Comparison of ENCODE assay signal across 25 cellular contexts in the genomic region with DNA sequence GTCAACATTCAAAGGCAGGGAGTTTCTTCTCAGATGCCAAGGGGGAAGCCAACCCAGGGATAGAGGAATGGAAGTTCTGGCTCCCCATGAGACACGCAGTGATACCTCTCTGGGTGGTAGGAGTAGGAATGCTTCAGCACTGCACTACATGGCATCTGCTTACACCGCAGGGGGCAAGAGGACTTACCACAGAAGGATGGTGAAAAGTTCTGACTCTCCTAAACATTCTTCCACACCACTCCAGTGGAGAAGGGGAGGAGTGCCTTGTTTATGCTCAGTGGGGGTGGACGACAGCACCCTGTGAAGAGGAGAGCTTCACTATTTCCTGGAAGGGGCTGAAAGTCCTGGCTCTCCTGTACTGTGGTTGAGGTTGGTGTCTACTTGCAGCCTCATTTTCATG.
"Had no signal": no experiment of that assay in that cellular context is flagged by ENCODE, and none has a peak within 500 bp of the region (broad histone marks: within the 10 kb centered on the region; RNA-seq: fewer than 3 reads in every experiment).

No MANE protein-coding gene starts in this region.

- FAIRE-seq: frontal cortex had no signal

- DNase-seq: activated CD4-positive, alpha-beta memory T cell treated with anti-CD3 and anti-CD28 coated beads for 36 hours; activated CD4-positive, alpha-beta T cell treated with anti-CD3 and anti-CD28 coated beads for 36 hours; activated CD4-positive, alpha-beta T cell treated with anti-CD3 and anti-CD28 coated beads, Interleukin-2, amount 10 ng/mL, durations not matched to agents 24 days and 14 days; activated CD4-positive, CD25-positive, alpha-beta regulatory T cell; activated CD4-positive, CD25-positive, alpha-beta regulatory T cell treated with anti-CD3 and anti-CD28 coated beads, Interleukin-2, amount 50 U/mL, for 72 hours; activated CD8-positive, alpha-beta memory T cell treated with anti-CD3 and anti-CD28 coated beads, Interleukin-2, amount 10 ng/mL, durations not matched to agents 7 days and 5 days; activated CD8-positive, alpha-beta memory T cell treated with anti-CD3 and anti-CD28 coated beads, Interleukin-2, amount 50 U/mL, for 4 hours; activated CD8-positive, alpha-beta T cell treated with anti-CD3 and anti-CD28 coated beads, Interleukin-2, amount 10 ng/mL, durations not matched to agents 7 days and 5 days; activated effector memory CD4-positive, alpha-beta T cell treated with anti-CD3 and anti-CD28 coated beads, Interleukin-2, amount 50 U/mL, for 16 hours; activated naive CD4-positive, alpha-beta T cell treated with anti-CD3 and anti-CD28 coated beads for 36 hours; activated naive CD8-positive, alpha-beta T cell treated with anti-CD3 and anti-CD28 coated beads for 36 hours; activated naive CD8-positive, alpha-beta T cell treated with anti-CD3 and anti-CD28 coated beads, Interleukin-2, amount 50 U/mL, for 24 hours; activated T-cell treated with anti-CD3 and anti-CD28 coated beads, Interleukin-2, amount 50 U/mL, for 1 hour; activated T-cell treated with anti-CD3 and anti-CD28 coated beads, Interleukin-2, amount 50 U/mL, for 48 hours; adrenal gland; amygdala; central memory CD4-positive, alpha-beta T cell; cerebellar nuclear complex; colonic mucosa; effector CD8-positive, alpha-beta T cell; foreskin fibroblast; head of caudate nucleus; hippocampal formation; T-helper 2 cell had no signal
